In the genomic region with DNA sequence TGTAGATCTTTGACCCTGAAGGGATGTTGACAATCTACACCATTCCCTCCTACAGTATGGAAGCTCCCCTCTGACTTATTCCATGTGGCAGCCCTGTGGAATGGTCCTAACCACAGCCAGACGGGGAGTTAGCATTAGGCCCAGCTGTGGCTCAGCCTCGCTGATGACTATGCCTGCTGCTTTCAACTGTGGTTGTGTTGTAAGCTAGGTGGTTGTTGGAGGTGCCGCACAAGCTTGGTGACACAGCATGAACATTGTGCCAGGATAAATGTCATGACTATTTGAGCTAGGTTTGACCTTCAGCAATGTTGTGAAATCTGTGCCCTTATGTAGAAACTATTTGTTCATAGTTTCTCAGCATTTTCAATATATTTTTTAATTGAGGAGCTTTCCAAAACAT, we compare ENCODE assay signal across 15 cellular contexts. TPM values are rescaled to one million over a fixed set of nuclear protein-coding genes. Genes with fewer than 3 reads are reported as not detected.
DNase-seq lines count a peak whose midpoint lies in the region; ATAC-seq and TF ChIP-seq lines count a peak whose summit lies in the region.
"Had no signal": no experiment of that assay in that cellular context is flagged by ENCODE, and none has a peak within 500 bp of the region (broad histone marks: within the 10 kb centered on the region; RNA-seq: fewer than 3 reads in every experiment).

No MANE protein-coding gene starts in this region.

- H3K4me3 ChIP-seq in ascending aorta: no peak overlapping the region
- H3K4me3 ChIP-seq: GM12878 had no signal

- TF ChIP-seq CTCF in ascending aorta (IDR thresholded peaks at IDR 0.05): no peak

- intact Hi-C loops in sciatic nerve (cut with DNase I): no loop called here
- intact Hi-C loops in ascending aorta (cut with DNase I): no loop called here

- ATAC-seq in sciatic nerve: peak; percentile 26
- ATAC-seq: activated CD8-positive, alpha-beta T cell treated with anti-CD3 and anti-CD28 coated beads, Interleukin-2, amount 10 ng/mL, durations not matched to agents 7 days and 5 days; GM12878; stimulated activated naive CD8-positive, alpha-beta T cell treated with anti-CD3 and anti-CD28 coated beads, Interleukin-15, Interleukin-2, amounts not matched to agents 100 U/mL and 50 U/mL, for 24 hours had no signal

- peaks cover 0 to 5% of the 10 kb centered on the region in 2 donors for H3K36me3 ChIP-seq in ascending aorta

- H3K9me3 ChIP-seq in ascending aorta: no peaks in the 10 kb centered on the region

- no peaks in the 10 kb centered on the region for H3K27me3 ChIP-seq in ascending aorta

- no peaks in the 10 kb centered on the region for H3K4me1 ChIP-seq in ascending aorta
- H3K4me1 ChIP-seq: parathyroid adenoma had no signal

- H3K27ac ChIP-seq in ascending aorta: no peak overlapping the region
- H3K27ac ChIP-seq: parathyroid adenoma had no signal

- DNase-seq in EL (peak; percentile 15), NCI-H69 (lab: John Stamatoyannopoulos, UW) (peak; percentile 22), fibroblast of the conjunctiva (ENCODE audit: low read depth) (peak; percentile 62), sciatic nerve (ENCODE audit: low spot score) (no peak), ascending aorta (ENCODE audit: low spot score in 2 of 2) (no peak), cerebellar cortex (ENCODE audit: low spot score) (no peak)
- no peak for DNase-seq in activated naive CD4-positive, alpha-beta T cell treated with Interleukin-2 at 50 U/mL for 16 hours
- DNase-seq: activated CD8-positive, alpha-beta T cell treated with anti-CD3 and anti-CD28 coated beads, Interleukin-2, amount 10 ng/mL, durations not matched to agents 7 days and 5 days; COR-L47; dermis blood vessel endothelial cell; GOT3; NCI-H2029; stimulated activated naive CD8-positive, alpha-beta T cell treated with anti-CD3 and anti-CD28 coated beads, Interleukin-15, Interleukin-2, amounts not matched to agents 100 U/mL and 50 U/mL, for 24 hours had no signal

RNA-seq across cellular contexts. Expression of a gene that starts 40.6 kb away (rescaled TPM):
- 32.9 TPM for total RNA-seq in sciatic nerve
- total RNA-seq in ascending aorta: 4.0 TPM
- total RNA-seq: activated CD8-positive, alpha-beta T cell treated with anti-CD3 and anti-CD28 coated beads, Interleukin-2, amount 10 ng/mL, durations not matched to agents 7 days and 5 days; GM12878 had no signal

Comparison
In these comparisons a context has a peak if more than half of its experiments do, and no peak if none do; other contexts are left out.
1. DNase-seq: peak in EL (single experiment), NCI-H69 (single experiment) and fibroblast of the conjunctiva (single experiment); none in sciatic nerve (single experiment), activated naive CD4-positive, alpha-beta T cell treated with Interleukin-2 at 50 U/mL for 16 hours (single experiment), ascending aorta (0 of 2) and cerebellar cortex (single experiment).